21 cellular contexts compared by ENCODE assay signal in the genomic region with DNA sequence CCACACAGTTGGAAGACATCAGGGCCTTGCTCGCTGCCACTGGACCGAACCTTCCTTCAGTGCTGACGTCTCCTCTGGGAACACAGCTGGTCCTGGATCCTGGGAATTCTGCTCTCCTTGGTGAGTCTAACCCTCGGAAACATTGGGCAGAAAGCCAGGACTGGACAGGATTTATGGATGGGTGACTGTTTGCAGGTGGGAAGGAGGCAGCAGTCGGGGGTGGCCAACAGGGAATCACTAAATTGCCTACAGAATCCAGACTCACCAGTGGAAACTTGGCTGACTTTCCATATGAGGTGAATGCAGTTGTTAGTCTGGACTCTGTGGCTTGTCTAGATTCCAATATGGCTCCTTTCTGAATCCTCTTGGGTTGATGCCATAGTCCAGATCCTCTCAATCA.
A peak's percentile ranks its signal among the peaks of the same experiment; 100 is the strongest.
DNase-seq lines count a peak whose midpoint lies in the region; ATAC-seq and TF ChIP-seq lines count a peak whose summit lies in the region.
"Had no signal": no experiment of that assay in that cellular context is flagged by ENCODE, and none has a peak within 500 bp of the region (broad histone marks: within the 10 kb centered on the region; RNA-seq: fewer than 3 reads in every experiment).

No MANE protein-coding gene starts in this region.

- no peak overlapping the region for H3K4me3 ChIP-seq in fibroblast of villous mesenchyme (ENCODE audit: low read depth, low read length)
- H3K4me3 ChIP-seq: esophagus squamous epithelium, thoracic aorta had no signal

- no peak for TF ChIP-seq CTCF in fibroblast of villous mesenchyme (IDR thresholded peaks at IDR 0.05; ENCODE audit: insufficient read depth, low read depth, low read length)

- DNase-seq in A172 (ENCODE audit: low spot score), result peak; percentile 34
- peak; percentile 16 for DNase-seq in EH (ENCODE audit: low read depth)
- peak; percentile 71 for DNase-seq in RPMI7951 (ENCODE audit: low read depth)
- peak; percentile 3 for DNase-seq in fibroblast of villous mesenchyme (ENCODE audit: low read depth)
- DNase-seq in ecto neural progenitor cell (ENCODE audit: low spot score), result no peak
- DNase-seq in hypothalamus (lab: John Stamatoyannopoulos, UW), result no peak
- DNase-seq: activated CD4-positive, alpha-beta T cell treated with anti-CD3 and anti-CD28 coated beads, Interleukin-2, amount 10 ng/mL, durations not matched to agents 7 days and 5 days; activated CD8-positive, alpha-beta memory T cell treated with anti-CD3 and anti-CD28 coated beads, Interleukin-2, amount 50 U/mL, for 48 hours; activated effector memory CD4-positive, alpha-beta T cell treated with anti-CD3 and anti-CD28 coated beads, Interleukin-2, amount 50 U/mL, for 16 hours; CD4-positive, alpha-beta T cell; effector CD8-positive, alpha-beta T cell; esophagus squamous epithelium; GOT3; NCI-H187; NCI-H446; right cardiac atrium had no signal

- ATAC-seq in GM18519 (IDR thresholded peaks at IDR 0.05; ENCODE audit: low FRiP score, unreplicated experiment) (no peak), GM19397 (IDR thresholded peaks at IDR 0.05; ENCODE audit: unreplicated experiment) (no peak)
- ATAC-seq: right cardiac atrium; Right ventricle myocardium inferior; stimulated activated effector memory CD8-positive, alpha-beta T cell treated with anti-CD3 and anti-CD28 coated beads, Interleukin-12 subunit alpha, Interleukin-12 subunit beta, amount 100 ng/mL, for 72 hours had no signal

Comparison
In these comparisons a context has a peak if more than half of its experiments do, and no peak if none do; other contexts are left out.
1. DNase-seq: peak in A172 (single experiment), EH (single experiment), RPMI7951 (single experiment) and fibroblast of villous mesenchyme (single experiment); none in ecto neural progenitor cell (single experiment) and hypothalamus (0 of 51).